10 cellular contexts compared by ENCODE assay signal in genomic region chr22:44671742-44672141, GRCh38. TPM values are rescaled to one million over a fixed set of nuclear protein-coding genes. Genes with fewer than 3 reads are reported as not detected.
A peak's percentile ranks its signal among the peaks of the same experiment; 100 is the strongest.
DNase-seq lines count a peak whose midpoint lies in the region; ATAC-seq and TF ChIP-seq lines count a peak whose summit lies in the region.
"Had no signal": no experiment of that assay in that cellular context is flagged by ENCODE, and none has a peak within 500 bp of the region (broad histone marks: within the 10 kb centered on the region; RNA-seq: fewer than 3 reads in every experiment).

No MANE protein-coding gene starts in this region.

- H3K4me3 ChIP-seq in NB4 (ENCODE audit: low read depth, low read length) = no peak overlapping the region
- no peak overlapping the region for H3K4me3 ChIP-seq in cardiac fibroblast (replicated peaks in 1 of 2; ENCODE audit: low read depth in 2 of 2, low read length in 2 of 2)

- H3K27ac Mint-ChIP-seq in natural killer cell treated with Interleukin-12 subunit alpha and Interleukin-12 subunit beta and Interleukin-15 and Interleukin-18, amount 100 ng/mL, for 72 hours = peak overlapping the region; percentile 75 to 92

- no peaks in the 10 kb centered on the region for H3K36me3 Mint-ChIP-seq in natural killer cell treated with Interleukin-12 subunit alpha and Interleukin-12 subunit beta and Interleukin-15 and Interleukin-18, amount 100 ng/mL, for 72 hours

- no peak for TF ChIP-seq POLR2A in NB4 (IDR thresholded peaks at IDR 0.05; ENCODE audit: extremely low read depth, insufficient read length)

- ATAC-seq in natural killer cell treated with Interleukin-12 subunit alpha and Interleukin-12 subunit beta and Interleukin-15 and Interleukin-18, amount 100 ng/mL, for 72 hours = peak; percentile 83
- ATAC-seq in HG02938 (IDR thresholded peaks at IDR 0.05; ENCODE audit: unreplicated experiment) (no peak), GM18502 (IDR thresholded peaks at IDR 0.05; ENCODE audit: poor library complexity, unreplicated experiment) (no peak)

- H3K4me1 Mint-ChIP-seq in natural killer cell treated with Interleukin-12 subunit alpha and Interleukin-12 subunit beta and Interleukin-15 and Interleukin-18, amount 100 ng/mL, for 72 hours (ENCODE audit: low read depth in 2 of 2) = peaks cover 42 to 46% of the 10 kb centered on the region in 2 donors

- DNase-seq in EL (peak; percentile 30), NB4 (ENCODE audit: low read depth) (peak; percentile 43), cardiac fibroblast (ENCODE audit: low read depth in 2 of 2) (peak; percentile 37 to 54), hypothalamus (lab: John Stamatoyannopoulos, UW) (no peak)
- no peak for DNase-seq in natural killer cell treated with Interleukin-12 subunit alpha and Interleukin-12 subunit beta and Interleukin-15 and Interleukin-18, amount 100 ng/mL, for 72 hours (ENCODE audit: low spot score)
- DNase-seq: activated T-cell treated with anti-CD3 and anti-CD28 coated beads, Interleukin-2, amount 50 U/mL, for 48 hours; NCI-H345 had no signal

- TF ChIP-seq CTCF in NB4 (IDR thresholded peaks at IDR 0.05; ENCODE audit: low read depth, low read length) (no peak), cardiac fibroblast (IDR thresholded peaks at IDR 0.05; ENCODE audit: low read depth, low read length) (no peak)

- peak overlapping the region; percentile 53 for H3K4me3 Mint-ChIP-seq in natural killer cell treated with Interleukin-12 subunit alpha and Interleukin-12 subunit beta and Interleukin-15 and Interleukin-18, amount 100 ng/mL, for 72 hours

- no peaks in the 10 kb centered on the region for H3K9me3 Mint-ChIP-seq in natural killer cell treated with Interleukin-12 subunit alpha and Interleukin-12 subunit beta and Interleukin-15 and Interleukin-18, amount 100 ng/mL, for 72 hours
- H3K9me3 Mint-ChIP-seq: neural crest cell had no signal

- no peaks in the 10 kb centered on the region for H3K27me3 Mint-ChIP-seq in natural killer cell treated with Interleukin-12 subunit alpha and Interleukin-12 subunit beta and Interleukin-15 and Interleukin-18, amount 100 ng/mL, for 72 hours

RNA-seq across cellular contexts. Expression of gene PRR5, which starts 30.3 kb away (rescaled TPM):
- total RNA-seq in natural killer cell treated with Interleukin-12 subunit alpha and Interleukin-12 subunit beta and Interleukin-15 and Interleukin-18, amount 100 ng/mL, for 72 hours = 10 to 100 TPM; 15.7 to 29.2 TPM

Comparison
In these comparisons a context has a peak if more than half of its experiments do, and no peak if none do; other contexts are left out.
1. DNase-seq: peak in EL (single experiment), NB4 (single experiment) and cardiac fibroblast (2 of 2); none in natural killer cell treated with Interleukin-12 subunit alpha and Interleukin-12 subunit beta and Interleukin-15 and Interleukin-18, amount 100 ng/mL, for 72 hours (single experiment) and hypothalamus (0 of 51).
2. ATAC-seq: peak in natural killer cell treated with Interleukin-12 subunit alpha and Interleukin-12 subunit beta and Interleukin-15 and Interleukin-18, amount 100 ng/mL, for 72 hours (2 of 2); none in HG02938 (single experiment) and GM18502 (single experiment).